8 cellular contexts compared by ENCODE assay signal in genomic region chr15:32936283-32936918, GRCh38.
DNase-seq lines count a peak whose midpoint lies in the region; ATAC-seq, FAIRE-seq and TF ChIP-seq lines count a peak whose summit lies in the region.

No MANE protein-coding gene starts in this region.

- no peaks in the 10 kb centered on the region for H3K9me3 ChIP-seq in WERI-Rb-1 (ENCODE audit: severe bottlenecking)

- no peak for ATAC-seq in HG03108 (IDR thresholded peaks at IDR 0.05; ENCODE audit: unreplicated experiment)
- ATAC-seq in GM19035 (IDR thresholded peaks at IDR 0.05; ENCODE audit: unreplicated experiment): no peak
- ATAC-seq in GM19452 (IDR thresholded peaks at IDR 0.05; ENCODE audit: unreplicated experiment): no peak

- peak; percentile 20 for DNase-seq in GM20000 (ENCODE audit: low spot score)
- DNase-seq in WERI-Rb-1: no peak
- DNase-seq in iPS-NIHi11 (ENCODE audit: low spot score): peak; percentile 27
- DNase-seq in RCC 7860 (ENCODE audit: low spot score): no peak

- H3K4me3 ChIP-seq in WERI-Rb-1 (ENCODE audit: low read depth, low read length): no peak overlapping the region

- TF ChIP-seq CTCF in 22Rv1 (IDR thresholded peaks at IDR 0.05) (peak; percentile 66), GM20000 (IDR thresholded peaks at IDR 0.05; ENCODE audit: extremely low read depth, missing control alignments) (peak; percentile 26), WERI-Rb-1 (IDR thresholded peaks at IDR 0.05; ENCODE audit: low read depth, low read length) (peak; percentile 51; the same call in 1 of the 2 replicates)

- H3K27ac ChIP-seq in 22Rv1 (no peak overlapping the region), WERI-Rb-1 (no peak overlapping the region)

- H3K27me3 ChIP-seq in WERI-Rb-1 (ENCODE audit: insufficient read depth, low read depth, severe bottlenecking): no peaks in the 10 kb centered on the region

- no peak for FAIRE-seq in RCC 7860 (lab: Jason Lieb, UNC)

- H3K36me3 ChIP-seq in WERI-Rb-1: no peaks in the 10 kb centered on the region

Comparison
In these comparisons a context has a peak if more than half of its experiments do, and no peak if none do; other contexts are left out.
1. DNase-seq: peak in GM20000 (single experiment) and iPS-NIHi11 (single experiment); none in WERI-Rb-1 (single experiment) and RCC 7860 (single experiment).
2. Peak in every context shown above with its lines, with median percentiles within 50 percentile points of each other: CTCF ChIP-seq.